Comparison of ENCODE assay signal across 26 cellular contexts in genomic region chr4:41921476-41921875, GRCh38. TPM values are rescaled to one million over a fixed set of nuclear protein-coding genes. Genes with fewer than 3 reads are reported as not detected.
A peak's percentile ranks its signal among the peaks of the same experiment; 100 is the strongest.
DNase-seq lines count a peak whose midpoint lies in the region; ATAC-seq, FAIRE-seq and TF ChIP-seq lines count a peak whose summit lies in the region.
"Had no signal": no experiment of that assay in that cellular context is flagged by ENCODE, and none has a peak within 500 bp of the region (broad histone marks: within the 10 kb centered on the region; RNA-seq: fewer than 3 reads in every experiment).

No MANE protein-coding gene starts in this region.

- no peak for TF ChIP-seq EP300 in K562 (IDR thresholded peaks at IDR 0.05; ENCODE audit: low read length)

- in situ Hi-C loops in K562 (cut with MboI), result no loop called here

- no peak for TF ChIP-seq RAD21 in K562 (CRISPR knock-in tag; conservative IDR thresholded peaks at IDR 0.05 in 1 of 2, IDR thresholded peaks at IDR 0.05 in 1 of 2)

- H3K4me3 ChIP-seq in NT2/D1 (ENCODE audit: insufficient read length, low read depth), result no peak overlapping the region
- no peak overlapping the region for H3K4me3 ChIP-seq in K562
- H3K4me3 ChIP-seq in endodermal cell (ENCODE audit: low read length), result no peak overlapping the region
- H3K4me3 ChIP-seq in prostate gland, result no peak overlapping the region
- H3K4me3 ChIP-seq: BLaER1 had no signal

- H3K27ac Mint-ChIP-seq in endodermal cell, result no peak overlapping the region
- H3K27ac Mint-ChIP-seq: CD4-positive, CD25-positive, alpha-beta regulatory T cell; CD8-positive, alpha-beta memory T cell had no signal

- TF ChIP-seq POLR2A in K562 (conservative IDR thresholded peaks at IDR 0.05) (no peak), prostate gland (IDR thresholded peaks at IDR 0.05) (no peak)

- WGBS in K562 (ENCODE audit: insufficient coverage, low coverage, missing lambda C conversion rate), result 0% methylated on average over 4 of the region's 4 CpGs
- WGBS in endodermal cell (ENCODE audit: insufficient coverage in 1 of 2, insufficient read length in 1 of 2), 2 experiments, result 82 to 100% methylated on average over 1 to 4 of the region's 4 CpGs
- 71% methylated on average over 4 of the region's 4 CpGs for WGBS in prostate gland

- no peaks in the 10 kb centered on the region for H3K27me3 ChIP-seq in NT2/D1 (ENCODE audit: insufficient read depth, insufficient read length)
- peaks cover 0 to 6% of the 10 kb centered on the region in 2 experiments; a peak in 2 of 5 replicates for H3K27me3 ChIP-seq in K562 (ENCODE audit: control insufficient read depth in 2 of 2, insufficient read depth in 2 of 2, low read length in 2 of 2)
- H3K27me3 ChIP-seq in endodermal cell (ENCODE audit: control insufficient read depth, insufficient read depth, low read length, poor library complexity, severe bottlenecking), result peaks cover 20% of the 10 kb centered on the region
- H3K27me3 ChIP-seq in prostate gland (replicated peaks; ENCODE audit: insufficient read depth), result no peaks in the 10 kb centered on the region
- H3K27me3 ChIP-seq: BE2C, BLaER1 had no signal

- no peak overlapping the region for H3K9ac ChIP-seq in NT2/D1 (ENCODE audit: insufficient read length, low read depth)
- no peak overlapping the region for H3K9ac ChIP-seq in K562 (ENCODE audit: insufficient read depth in 1 of 2, low read depth in 2 of 2, low read length in 2 of 2)
- H3K9ac ChIP-seq in endodermal cell (ENCODE audit: extremely low read depth, low read length, poor library complexity, severe bottlenecking), result no peak overlapping the region
- H3K9ac ChIP-seq: BLaER1 had no signal

- intact Hi-C loops in K562 (cut with micrococcal nuclease) (no loop called here), prostate gland (cut with DNase I) (no loop called here)

- H3K4me2 ChIP-seq in K562 (ENCODE audit: insufficient read depth, low read length), result no peak overlapping the region
- H3K4me2 ChIP-seq: BLaER1 had no signal

- no peak for FAIRE-seq in K562 (lab: Jason Lieb, UNC)
- FAIRE-seq: A204.1, D721Med, G401.6, GM12891, GM19239 had no signal

- H3K4me1 ChIP-seq in NT2/D1 (ENCODE audit: insufficient read depth, insufficient read length) (no peaks in the 10 kb centered on the region), K562 (replicated peaks in 1 of 2; ENCODE audit: control insufficient read depth in 2 of 2, insufficient read depth in 2 of 2, low read length in 2 of 2) (no peaks in the 10 kb centered on the region), endodermal cell (ENCODE audit: control insufficient read depth, insufficient read depth, low read length) (no peaks in the 10 kb centered on the region), prostate gland (replicated peaks) (no peaks in the 10 kb centered on the region)
- H3K4me1 ChIP-seq: BE2C, BLaER1, Caco-2 had no signal

- TF ChIP-seq CTCF in K562 (IDR thresholded peaks at IDR 0.05 in 2 of 3, conservative IDR thresholded peaks at IDR 0.05 in 1 of 3; ENCODE audit: insufficient read depth in 2 of 3, low read depth in 1 of 3, low read length in 3 of 3) (no peak), endodermal cell (conservative IDR thresholded peaks at IDR 0.05) (no peak), prostate gland (IDR thresholded peaks at IDR 0.05) (no peak)

- DNase-seq in NT2/D1 (ENCODE audit: low read depth, low spot score), result peak; percentile 16
- DNase-seq in K562 (ENCODE audit: extremely low read depth in 1 of 4, low spot score in 3 of 4), result no peak
- peak; percentile 52 for DNase-seq in endodermal cell
- peak; percentile 25 for DNase-seq in iPS DF 19.7 (ENCODE audit: low read depth, low spot score)
- DNase-seq in prostate gland (ENCODE audit: low spot score), result no peak
- no peak for DNase-seq in COLO668 (lab: John Stamatoyannopoulos, UW; ENCODE audit: unreplicated experiment)
- no peak for DNase-seq in T-helper 2 cell
- DNase-seq: 8988T; ACHN; BE2C; C1 segment of cervical spinal cord; Caco-2; Calu3; CD4-positive, alpha-beta memory T cell; CD4-positive, CD25-positive, alpha-beta regulatory T cell; CD8-positive, alpha-beta memory T cell; DMS79 treated with DMSO at 0.1 percent for 48 hours; GF-D8 had no signal

- H3K9me1 ChIP-seq in K562 (ENCODE audit: control insufficient read depth, insufficient read depth, low read length), result no peaks in the 10 kb centered on the region

- no peaks in the 10 kb centered on the region for H3K36me3 ChIP-seq in NT2/D1 (ENCODE audit: insufficient read depth, insufficient read length, low read length)
- no peaks in the 10 kb centered on the region for H3K36me3 ChIP-seq in K562 (ENCODE audit: control insufficient read depth, insufficient read depth, low read length)
- H3K36me3 ChIP-seq in endodermal cell (ENCODE audit: control insufficient read depth, insufficient read depth, low read length), result no peaks in the 10 kb centered on the region
- no peaks in the 10 kb centered on the region for H3K36me3 ChIP-seq in prostate gland
- H3K36me3 ChIP-seq: BE2C, BLaER1 had no signal

- no TSS peak for BruUV-seq in K562 (replicated peaks; lab: Mats Ljungman, UMichigan)

- H3K4me1 Mint-ChIP-seq in endodermal cell, result no peaks in the 10 kb centered on the region
- H3K4me1 Mint-ChIP-seq: CD4-positive, alpha-beta memory T cell; CD4-positive, CD25-positive, alpha-beta regulatory T cell; CD8-positive, alpha-beta memory T cell had no signal

- H3K79me2 ChIP-seq in K562 (ENCODE audit: control insufficient read depth, insufficient read depth, low read length), result no peaks in the 10 kb centered on the region

- ATAC-seq in K562, result no peak
- ATAC-seq in GM21717 (IDR thresholded peaks at IDR 0.05; ENCODE audit: unreplicated experiment), result no peak

- H3K9me3 ChIP-seq in NT2/D1 (ENCODE audit: insufficient read depth, low read length), result peaks cover 37% of the 10 kb centered on the region; the same call in 1 of the 2 replicates
- no peaks in the 10 kb centered on the region; the same call in 1 of the 2 replicates for H3K9me3 ChIP-seq in K562 (replicated peaks; ENCODE audit: control insufficient read depth, insufficient read depth, low read depth, low read length)
- H3K9me3 ChIP-seq in endodermal cell (ENCODE audit: control insufficient read depth, low read length), result peaks cover 45% of the 10 kb centered on the region
- no peaks in the 10 kb centered on the region for H3K9me3 ChIP-seq in prostate gland
- H3K9me3 ChIP-seq: Caco-2 had no signal

- H4K20me1 ChIP-seq in K562 (replicated peaks; ENCODE audit: control insufficient read depth, insufficient read depth, low read length), result no peaks in the 10 kb centered on the region
- H4K20me1 ChIP-seq: BLaER1 had no signal

- H3K27me3 Mint-ChIP-seq in endodermal cell (ENCODE audit: insufficient read depth), result peaks cover 62% of the 10 kb centered on the region

- POLR2A ChIA-PET in K562 (lab: Yijun Ruan, JAX), result no interaction called here

- peaks cover 4% of the 10 kb centered on the region for H3K36me3 Mint-ChIP-seq in endodermal cell (ENCODE audit: low read depth)
- H3K36me3 Mint-ChIP-seq: CD4-positive, alpha-beta memory T cell; CD4-positive, CD25-positive, alpha-beta regulatory T cell had no signal

- H3K27ac ChIP-seq in K562 (ENCODE audit: extremely low read depth, low read depth, low read length) (no peak overlapping the region), endodermal cell (ENCODE audit: low read depth, low read length) (no peak overlapping the region), prostate gland (no peak overlapping the region)
- H3K27ac ChIP-seq: BLaER1 had no signal

- H2AFZ ChIP-seq in K562 (ENCODE audit: low read depth, low read length), result no peak overlapping the region

- CTCF ChIA-PET in K562 (lab: Yijun Ruan, JAX; ENCODE audit: low intra/inter-chr PET ratio), result no interaction called here

- no peak overlapping the region for H3K4me3 Mint-ChIP-seq in endodermal cell
- H3K4me3 Mint-ChIP-seq: CD14-positive monocyte; CD4-positive, alpha-beta memory T cell; CD4-positive, CD25-positive, alpha-beta regulatory T cell; CD8-positive, alpha-beta memory T cell had no signal

- peaks cover 48% of the 10 kb centered on the region for H3K9me3 Mint-ChIP-seq in endodermal cell

TF ChIP-seq in K562, 482 proteins besides CTCF, POLR2A, EP300 and RAD21:
- peak; percentile 37 to 71; a peak in 3 of 4 replicates for TF ChIP-seq FOXA3 (CRISPR knock-in tag; conservative IDR thresholded peaks at IDR 0.05 in 1 of 2, IDR thresholded peaks at IDR 0.05 in 1 of 2)
- TF ChIP-seq NFE2L1 (tag; IDR thresholded peaks at IDR 0.05; ENCODE audit: borderline replicate concordance, low read depth), result no peak

RNA-seq across cellular contexts. Expression of gene TMEM33, which starts 13.8 kb away (rescaled TPM):
- total RNA-seq in K562 (2011; cell fraction: chromatin; rRNA removed; ENCODE audit: low replicate concordance), result 109 and 116 TPM in 2 replicates
- total RNA-seq in K562 (2011; cell fraction: nucleolus; rRNA removed), result 96.6 and 110 TPM in 2 replicates
- total RNA-seq in K562 (2011; cell fraction: nucleoplasm; rRNA removed), result 114 and 117 TPM in 2 replicates
- 45.0 and 46.3 TPM in 2 replicates for total RNA-seq in K562 (2014; rRNA removed)
- total RNA-seq in K562 (2014; rRNA removed; fragmentation: Illumina TruSeq; extraction: Trizol), result 68.5 and 69.4 TPM in 2 replicates
- total RNA-seq in K562 (2015; rRNA removed; fragmentation: Illumina TruSeq; extraction: Trizol), result 61.4 and 67.9 TPM in 2 replicates
- total RNA-seq in K562 (2021), result 83.5 and 85.9 TPM in 2 replicates
- polyA plus RNA-seq in K562 (2011; rRNA removed), result 75.3 and 81.6 TPM in 2 replicates
- polyA plus RNA-seq in K562 (2011; cell fraction: cytosol; rRNA removed), result 69.4 and 88.9 TPM in 2 replicates
- 22.5 and 25.7 TPM in 2 replicates for polyA plus RNA-seq in K562 (2011; cell fraction: nucleus; rRNA removed)
- polyA plus RNA-seq in K562 (2012), result 33.8 and 37.7 TPM in 2 replicates
- polyA plus RNA-seq in K562 (2014; fragmentation: Illumina TruSeq; extraction: Trizol), result 65.8 and 73.2 TPM in 2 replicates
- polyA plus RNA-seq in K562 (2014; fragmentation: Nextera tagmentation; extraction: Ambion mirVana), result 10 to 100 TPM; 16.8 to 35.7 TPM
- 34.0 and 53.7 TPM in 2 replicates for polyA plus RNA-seq in K562 (2014; rRNA removed)
- 163 and 164 TPM in 2 replicates for polyA minus RNA-seq in K562 (2011; rRNA and poly(A)+ RNA removed)
- polyA minus RNA-seq in K562 (2011; cell fraction: cytosol; rRNA and poly(A)+ RNA removed), result 71.4 and 118 TPM in 2 replicates
- polyA minus RNA-seq in K562 (2011; cell fraction: nucleus; rRNA and poly(A)+ RNA removed), result 15.2 and 27.7 TPM in 2 replicates
- total RNA-seq in endodermal cell, result 10 to 100 TPM; 80.0 to 84.1 TPM
- 46.6 TPM for polyA plus RNA-seq in endodermal cell (2013, experiment 1 of 2)
- polyA plus RNA-seq in endodermal cell (2013, experiment 2 of 2), result 46.2 TPM
- 10 to 100 TPM; 36.5 to 77.7 TPM for total RNA-seq in prostate gland

Comparison
In these comparisons a context has a peak if more than half of its experiments do, and no peak if none do; other contexts are left out.
1. DNase-seq: peak in NT2/D1 (single experiment), endodermal cell (single experiment) and iPS DF 19.7 (single experiment); none in K562 (0 of 4), prostate gland (single experiment), COLO668 (single experiment) and T-helper 2 cell (0 of 5).